Comparison of ENCODE assay signal across 23 cellular contexts in genomic region chr10:129546106-129546505, GRCh38.
"Had no signal": no experiment of that assay in that cellular context is flagged by ENCODE, and none has a peak within 500 bp of the region (broad histone marks: within the 10 kb centered on the region; RNA-seq: fewer than 3 reads in every experiment).

No MANE protein-coding gene starts in this region.

- H3K27me3 Mint-ChIP-seq: memory B cell had no signal

- H3K27ac ChIP-seq: colonic mucosa, esophagus squamous epithelium, gastroesophageal sphincter, left ventricle myocardium inferior, lower lobe of right lung, neutrophil, sigmoid colon, suprapubic skin, thyroid gland, upper lobe of right lung, vagina had no signal

- DNase-seq: colonic mucosa; dermis blood vessel endothelial cell; esophagus squamous epithelium; foreskin fibroblast; immature natural killer cell; kidney; left cardiac atrium; left ventricle myocardium inferior; lower lobe of right lung; midbrain; sigmoid colon; stimulated activated CD4-positive, alpha-beta T cell treated with anti-CD3 and anti-CD28 coated beads, Interleukin-2, amount 100 ng/mL, for 24 hours; stimulated activated CD4-positive, alpha-beta T cell treated with anti-CD3 and anti-CD28 coated beads, Interleukin-4, amount 100 ng/mL, for 4 hours; stimulated activated naive CD4-positive, alpha-beta T cell; thyroid gland; upper lobe of right lung had no signal

- H3K36me3 ChIP-seq: colonic mucosa, esophagus squamous epithelium, left ventricle myocardium inferior, lower lobe of right lung, neutrophil, sigmoid colon, suprapubic skin, thyroid gland, upper lobe of right lung, vagina had no signal

- H3K9me3 ChIP-seq: colonic mucosa, esophagus squamous epithelium, gastroesophageal sphincter, left ventricle myocardium inferior, lower lobe of right lung, neutrophil, sigmoid colon, suprapubic skin, thyroid gland, upper lobe of right lung, vagina had no signal

- H3K9me3 Mint-ChIP-seq: immature natural killer cell, memory B cell, nephron had no signal

- H3K4me3 Mint-ChIP-seq: immature natural killer cell, memory B cell, nephron had no signal

- ATAC-seq: gastroesophageal sphincter, left cardiac atrium, lower lobe of right lung, upper lobe of right lung had no signal

- H3K27ac Mint-ChIP-seq: memory B cell, nephron had no signal

- H3K4me3 ChIP-seq: colonic mucosa, esophagus squamous epithelium, gastroesophageal sphincter, left ventricle myocardium inferior, lower lobe of right lung, sigmoid colon, skin epidermis, suprapubic skin, thyroid gland, upper lobe of right lung, vagina had no signal

- H3K4me1 ChIP-seq: colonic mucosa, thyroid gland, upper lobe of right lung, vagina had no signal

- H3K27me3 ChIP-seq: colonic mucosa, esophagus squamous epithelium, gastroesophageal sphincter, neutrophil, sigmoid colon, suprapubic skin, thyroid gland, upper lobe of right lung, vagina had no signal
